ENCODE assay signal across 8 cellular contexts in the genomic region with DNA sequence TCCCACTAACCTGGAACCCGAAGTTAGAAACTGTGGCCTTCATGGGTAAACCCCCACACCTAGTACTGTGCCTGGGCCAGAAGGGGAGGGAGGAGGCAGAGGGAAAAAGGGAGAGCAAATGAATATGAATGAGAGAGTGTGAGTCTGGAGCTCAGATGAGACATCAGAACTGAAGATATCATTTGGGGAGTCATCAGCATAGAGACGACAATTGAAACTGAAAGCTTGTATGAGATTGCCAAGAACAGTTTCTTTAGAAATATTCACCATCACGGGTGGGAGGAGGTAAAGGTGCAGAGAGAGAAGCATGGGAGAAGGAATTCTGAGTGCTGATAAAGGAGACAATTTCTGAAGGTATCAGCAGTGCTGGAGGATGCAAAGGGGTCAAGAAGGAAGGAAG.
"Had no signal": no experiment of that assay in that cellular context is flagged by ENCODE, and none has a peak within 500 bp of the region (broad histone marks: within the 10 kb centered on the region; RNA-seq: fewer than 3 reads in every experiment).

No MANE protein-coding gene starts in this region.

- DNase-seq: IMR-90, KBM-7, KG1 had no signal

- H3K4me3 Mint-ChIP-seq: IgD-negative memory B cell had no signal

- ATAC-seq: HepG2, K562 had no signal

- H3K27ac Mint-ChIP-seq: IgD-negative memory B cell had no signal

- H3K36me3 Mint-ChIP-seq: IgD-negative memory B cell had no signal

- FAIRE-seq: HepG2, HTR-8/SVneo, K562 had no signal

- H3K27ac ChIP-seq: HL-60 had no signal

- H3K4me3 ChIP-seq: K562 had no signal
